In genomic region chr18:54129448-54130134, GRCh38 we compare ENCODE assay signal across 11 cellular contexts.
DNase-seq lines count a peak whose midpoint lies in the region; ATAC-seq, FAIRE-seq and TF ChIP-seq lines count a peak whose summit lies in the region.
"Had no signal": no experiment of that assay in that cellular context is flagged by ENCODE, and none has a peak within 500 bp of the region (broad histone marks: within the 10 kb centered on the region; RNA-seq: fewer than 3 reads in every experiment).

No MANE protein-coding gene starts in this region.

- H3K27ac Mint-ChIP-seq in activated CD8-positive, alpha-beta T cell treated with anti-CD3 and anti-CD28 coated beads, Interleukin-2, amount 10 ng/mL, durations not matched to agents 7 days and 5 days = no peak overlapping the region
- no peak overlapping the region for H3K27ac Mint-ChIP-seq in progenitor cell of endocrine pancreas

- no peak for TF ChIP-seq CTCF in progenitor cell of endocrine pancreas (IDR thresholded peaks at IDR 0.05; ENCODE audit: unreplicated experiment)

- peak; percentile 93 for FAIRE-seq in GM12892 (lab: Jason Lieb, UNC)

- CTCF ChIA-PET in activated CD8-positive, alpha-beta T cell treated with anti-CD3 and anti-CD28 coated beads, Interleukin-2, amount 10 ng/mL, durations not matched to agents 7 days and 5 days (lab: Charles Lee) = interaction anchor here (5.8 kb wide), 1 partner anchor 12 kb away, joined by 59 read pairs; no protein-coding TSS in a partner anchor

- H3K36me3 Mint-ChIP-seq in activated CD8-positive, alpha-beta T cell treated with anti-CD3 and anti-CD28 coated beads, Interleukin-2, amount 10 ng/mL, durations not matched to agents 7 days and 5 days (ENCODE audit: low read depth) = no peaks in the 10 kb centered on the region
- no peaks in the 10 kb centered on the region for H3K36me3 Mint-ChIP-seq in progenitor cell of endocrine pancreas (ENCODE audit: insufficient read depth)
- H3K36me3 Mint-ChIP-seq: naive B cell had no signal

- peaks cover 10% of the 10 kb centered on the region for H3K4me1 Mint-ChIP-seq in activated CD8-positive, alpha-beta T cell treated with anti-CD3 and anti-CD28 coated beads, Interleukin-2, amount 10 ng/mL, durations not matched to agents 7 days and 5 days (ENCODE audit: low read depth)
- peaks cover 13% of the 10 kb centered on the region for H3K4me1 Mint-ChIP-seq in progenitor cell of endocrine pancreas (ENCODE audit: low read depth)

- ATAC-seq in GM19043 (IDR thresholded peaks at IDR 0.05; ENCODE audit: low read depth, unreplicated experiment) (peak; percentile 64), HG02840 (IDR thresholded peaks at IDR 0.05; ENCODE audit: low FRiP score, unreplicated experiment) (peak; percentile 70), GM18520 (IDR thresholded peaks at IDR 0.05; ENCODE audit: unreplicated experiment) (no peak)
- no peak for ATAC-seq in activated CD8-positive, alpha-beta T cell treated with anti-CD3 and anti-CD28 coated beads, Interleukin-2, amount 10 ng/mL, durations not matched to agents 7 days and 5 days

- POLR2A ChIA-PET in activated CD8-positive, alpha-beta T cell treated with anti-CD3 and anti-CD28 coated beads, Interleukin-2, amount 10 ng/mL, durations not matched to agents 7 days and 5 days (lab: Charles Lee) = interaction anchor here (0.7 kb wide), 1 partner anchor 20 kb away, joined by 3 read pairs; no protein-coding TSS in a partner anchor

- TF ChIP-seq POLR2A in GM12892 (IDR thresholded peaks at IDR 0.05; ENCODE audit: low read depth, low read length) = no peak

- DNase-seq in GM12892 (ENCODE audit: insufficient read length) = no peak
- peak; percentile 24 for DNase-seq in activated CD8-positive, alpha-beta T cell treated with anti-CD3 and anti-CD28 coated beads, Interleukin-2, amount 10 ng/mL, durations not matched to agents 7 days and 5 days
- DNase-seq in NOMO-1 treated with dmso at 0.1 percent for 144 hours (lab: John Stamatoyannopoulos, UW; ENCODE audit: unreplicated experiment) = no peak
- no peak for DNase-seq in progenitor cell of endocrine pancreas (ENCODE audit: low spot score, unreplicated experiment)
- DNase-seq: naive B cell, NCI-H1930, PC-9 had no signal

- no peaks in the 10 kb centered on the region for H3K27me3 Mint-ChIP-seq in activated CD8-positive, alpha-beta T cell treated with anti-CD3 and anti-CD28 coated beads, Interleukin-2, amount 10 ng/mL, durations not matched to agents 7 days and 5 days (ENCODE audit: low read depth)
- peaks cover 6% of the 10 kb centered on the region for H3K27me3 Mint-ChIP-seq in progenitor cell of endocrine pancreas
- H3K27me3 Mint-ChIP-seq: central memory CD8-positive, alpha-beta T cell; naive B cell had no signal

- H3K9me3 Mint-ChIP-seq in activated CD8-positive, alpha-beta T cell treated with anti-CD3 and anti-CD28 coated beads, Interleukin-2, amount 10 ng/mL, durations not matched to agents 7 days and 5 days (ENCODE audit: insufficient read depth) = no peaks in the 10 kb centered on the region
- no peaks in the 10 kb centered on the region for H3K9me3 Mint-ChIP-seq in progenitor cell of endocrine pancreas (ENCODE audit: low read depth)
- H3K9me3 Mint-ChIP-seq: central memory CD8-positive, alpha-beta T cell; naive B cell had no signal

- H3K4me3 Mint-ChIP-seq in activated CD8-positive, alpha-beta T cell treated with anti-CD3 and anti-CD28 coated beads, Interleukin-2, amount 10 ng/mL, durations not matched to agents 7 days and 5 days = no peak overlapping the region
- H3K4me3 Mint-ChIP-seq in progenitor cell of endocrine pancreas (ENCODE audit: low read depth) = no peak overlapping the region
- H3K4me3 Mint-ChIP-seq: central memory CD8-positive, alpha-beta T cell; naive B cell had no signal

Comparison
In these comparisons a context has a peak if more than half of its experiments do, and no peak if none do; other contexts are left out.
1. ATAC-seq: peak in GM19043 (single experiment) and HG02840 (single experiment); none in activated CD8-positive, alpha-beta T cell treated with anti-CD3 and anti-CD28 coated beads, Interleukin-2, amount 10 ng/mL, durations not matched to agents 7 days and 5 days (single experiment) and GM18520 (single experiment).